Comparison of ENCODE assay signal across 19 cellular contexts in genomic region chr10:116069856-116070255, GRCh38.
DNase-seq lines count a peak whose midpoint lies in the region; ATAC-seq and TF ChIP-seq lines count a peak whose summit lies in the region.
"Had no signal": no experiment of that assay in that cellular context is flagged by ENCODE, and none has a peak within 500 bp of the region (broad histone marks: within the 10 kb centered on the region; RNA-seq: fewer than 3 reads in every experiment).

No MANE protein-coding gene starts in this region.

- H3K27me3 ChIP-seq in gastroesophageal sphincter (no peaks in the 10 kb centered on the region), uterus (no peaks in the 10 kb centered on the region)

- peaks cover 74% of the 10 kb centered on the region for H3K4me1 Mint-ChIP-seq in nephron
- H3K4me1 Mint-ChIP-seq: CD4-positive, CD25-positive, alpha-beta regulatory T cell had no signal

- H3K4me3 ChIP-seq in gastroesophageal sphincter (no peak overlapping the region), uterus (no peak overlapping the region)

- H3K4me1 ChIP-seq in gastroesophageal sphincter = peaks cover 0 to 22% (median 0%) of the 10 kb centered on the region in 3 donors
- H3K4me1 ChIP-seq in uterus = no peaks in the 10 kb centered on the region

- TF ChIP-seq CTCF in VCaP (conservative IDR thresholded peaks at IDR 0.05) (no peak), gastroesophageal sphincter (IDR thresholded peaks at IDR 0.05) (no peak), nephron (IDR thresholded peaks at IDR 0.05; ENCODE audit: unreplicated experiment in 3 of 3) (no peak), uterus (IDR thresholded peaks at IDR 0.05) (no peak)

- DNase-seq in uterus (peak; percentile 34 to 41), hepatic stellate cell (ENCODE audit: low spot score) (no peak)
- DNase-seq in activated CD4-positive, alpha-beta T cell treated with anti-CD3 and anti-CD28 coated beads, Interleukin-2, amount 50 U/mL, for 48 hours = no peak
- no peak for DNase-seq in activated CD4-positive, alpha-beta T cell treated with anti-CD3 and anti-CD28 coated beads for 48 hours
- DNase-seq: CD4-positive, CD25-positive, alpha-beta regulatory T cell; EL; KG1; NCI-H1092; NCI-H1436; NCI-H1930; NCI-H345; NCI-H774; NK-92 treated with Interleukin-12 subunit alpha and Interleukin-12 subunit beta, amount 100 ng/mL, for 24 hours; SHP77 treated with DMSO at 0.1 percent for 48 hours had no signal

- H3K9me3 Mint-ChIP-seq in nephron = no peaks in the 10 kb centered on the region
- H3K9me3 Mint-ChIP-seq: CD4-positive, CD25-positive, alpha-beta regulatory T cell had no signal

- ATAC-seq in gastroesophageal sphincter = peak; percentile 48
- ATAC-seq: HCT116 had no signal

- H3K36me3 Mint-ChIP-seq in nephron (ENCODE audit: low read depth) = no peaks in the 10 kb centered on the region
- H3K36me3 Mint-ChIP-seq: CD4-positive, CD25-positive, alpha-beta regulatory T cell had no signal

- H3K9me3 ChIP-seq in gastroesophageal sphincter (no peaks in the 10 kb centered on the region), uterus (no peaks in the 10 kb centered on the region)

- H3K27me3 Mint-ChIP-seq in nephron (ENCODE audit: low read depth) = no peaks in the 10 kb centered on the region

- WGBS in gastroesophageal sphincter (ENCODE audit: low coverage in 1 of 2), 2 donors = 11 to 17% methylated on average over 2 to 3 of the region's 5 CpGs

- H3K36me3 ChIP-seq in gastroesophageal sphincter (no peaks in the 10 kb centered on the region), uterus (no peaks in the 10 kb centered on the region)

- intact Hi-C loops in uterus (cut with DNase I; ENCODE audit: low total_unique reads) = no loop called here

- no peak overlapping the region for H3K4me3 Mint-ChIP-seq in nephron
- H3K4me3 Mint-ChIP-seq: CD4-positive, CD25-positive, alpha-beta regulatory T cell had no signal

- H3K27ac Mint-ChIP-seq in nephron = peak overlapping the region; percentile 11 to 76 (median 75)
- H3K27ac Mint-ChIP-seq: CD4-positive, CD25-positive, alpha-beta regulatory T cell had no signal

- no peak for TF ChIP-seq EP300 in gastroesophageal sphincter (IDR thresholded peaks at IDR 0.05)

- no peak for TF ChIP-seq POLR2A in gastroesophageal sphincter (IDR thresholded peaks at IDR 0.05)
- no peak for TF ChIP-seq POLR2A in uterus (IDR thresholded peaks at IDR 0.05)

- peak overlapping the region; percentile 52 for H3K27ac ChIP-seq in VCaP
- H3K27ac ChIP-seq in gastroesophageal sphincter = peak overlapping the region in 2 of 4 donors; percentile 19
- no peak overlapping the region for H3K27ac ChIP-seq in uterus
- H3K27ac ChIP-seq: RWPE1 had no signal

Comparison
In these comparisons a context has a peak if more than half of its experiments do, and no peak if none do; other contexts are left out.
1. DNase-seq: peak in uterus (2 of 2); none in activated CD4-positive, alpha-beta T cell treated with anti-CD3 and anti-CD28 coated beads, Interleukin-2, amount 50 U/mL, for 48 hours (0 of 2), activated CD4-positive, alpha-beta T cell treated with anti-CD3 and anti-CD28 coated beads for 48 hours (single experiment) and hepatic stellate cell (single experiment).